ENCODE assay signal across 1 cellular context in the genomic region with DNA sequence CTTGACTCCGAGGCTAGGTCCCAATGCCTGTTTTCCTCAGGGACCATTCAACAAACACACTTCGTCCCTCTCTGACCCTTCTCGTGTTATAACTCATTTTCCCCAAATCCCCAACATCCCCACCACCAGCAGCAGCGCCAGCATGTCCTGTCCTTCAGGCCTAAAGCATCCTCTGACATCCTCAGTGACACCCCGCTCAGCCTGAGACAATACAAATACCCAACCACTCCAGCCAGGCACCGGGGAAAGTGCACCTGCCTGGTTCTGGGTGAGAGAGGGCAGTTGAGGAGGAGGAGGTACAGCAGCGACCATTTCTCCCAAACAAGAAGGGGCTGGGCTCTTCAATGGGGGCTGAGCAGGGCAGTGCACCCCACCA.
A peak's percentile ranks its signal among the peaks of the same experiment; 100 is the strongest.
TF ChIP-seq lines count a peak whose summit lies in the region.

No MANE protein-coding gene starts in this region.

TF ChIP-seq in A549, 52 proteins besides CTCF, POLR2A, EP300 and RAD21 (continued from another document):
- TF ChIP-seq EHF (CRISPR knock-in tag; IDR thresholded peaks at IDR 0.05), result 0 out of 2 replicates have a peak, but pooled peaks have one; percentile 6
- TF ChIP-seq MAFK (IDR thresholded peaks at IDR 0.05; ENCODE audit: partially characterized antibody), result no peak
- TF ChIP-seq BHLHE40 (IDR thresholded peaks at IDR 0.05; ENCODE audit: low read depth, low read length), result no peak
- TF ChIP-seq HOXA7 (CRISPR knock-in tag; IDR thresholded peaks at IDR 0.05), result no peak; the same call in 1 of the 2 replicates
- no peak for TF ChIP-seq MAZ (IDR thresholded peaks at IDR 0.05; ENCODE audit: borderline replicate concordance, low read depth, low read length)
- TF ChIP-seq PHF8 (IDR thresholded peaks at IDR 0.05; ENCODE audit: borderline replicate concordance, low read depth), result no peak
